ENCODE assay signal across 14 cellular contexts in the genomic region with DNA sequence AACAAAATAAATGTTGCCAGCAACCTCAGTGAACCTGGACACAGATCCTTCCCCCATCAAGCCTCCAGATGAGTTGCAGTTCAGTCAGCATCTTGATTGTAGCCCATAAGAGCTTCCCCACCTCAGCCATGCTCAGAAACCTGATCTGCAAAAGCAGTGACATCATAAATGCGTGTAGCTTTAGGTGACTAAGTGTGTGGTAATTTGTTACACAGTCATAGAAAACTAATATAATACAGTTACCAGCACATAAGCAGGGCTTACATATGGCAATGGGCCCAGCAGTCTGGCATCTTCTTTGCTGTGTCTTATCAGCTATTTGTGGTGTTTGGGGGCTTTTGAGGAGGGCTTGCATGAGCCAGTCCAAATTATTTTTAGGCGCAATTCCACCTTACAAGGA.
DNase-seq lines count a peak whose midpoint lies in the region; ATAC-seq and TF ChIP-seq lines count a peak whose summit lies in the region.
"Had no signal": no experiment of that assay in that cellular context is flagged by ENCODE, and none has a peak within 500 bp of the region (broad histone marks: within the 10 kb centered on the region; RNA-seq: fewer than 3 reads in every experiment).

No MANE protein-coding gene starts in this region.

- CTCF ChIA-PET in HEK293T (lab: Yijun Ruan, JAX): no interaction called here

- no peak for TF ChIP-seq CTCF in cardiac fibroblast (IDR thresholded peaks at IDR 0.05; ENCODE audit: low read depth, low read length)

- peak; percentile 23 for DNase-seq in DMS53 (lab: John Stamatoyannopoulos, UW)
- DNase-seq in DMS53 treated with DMSO at 0.1 percent for 48 hours (lab: John Stamatoyannopoulos, UW; ENCODE audit: unreplicated experiment): no peak
- peak; percentile 6 for DNase-seq in NCI-H460 (ENCODE audit: extremely low read depth, low read depth)
- peak; percentile 31 to 40 for DNase-seq in cardiac fibroblast (ENCODE audit: low read depth in 2 of 2)
- peak; percentile 34 for DNase-seq in non-pigmented ciliary epithelial cell (ENCODE audit: low read depth)
- DNase-seq in HEK293T (ENCODE audit: extremely low spot score): no peak
- DNase-seq in cardiac septum (ENCODE audit: low spot score): no peak
- DNase-seq: activated CD8-positive, alpha-beta T cell treated with anti-CD3 and anti-CD28 coated beads for 36 hours; colonic mucosa; NCI-H1105 had no signal

- no peak overlapping the region for H3K4me3 ChIP-seq in cardiac fibroblast (replicated peaks in 1 of 2; ENCODE audit: low read depth in 2 of 2, low read length in 2 of 2)
- H3K4me3 ChIP-seq: colonic mucosa, hepatocyte, SK-N-MC had no signal

- POLR2A ChIA-PET in HEK293T (lab: Yijun Ruan, JAX): no interaction called here

- intact Hi-C loops in cardiac septum (cut with DNase I): no loop called here

- no peak for ATAC-seq in HG02852 (IDR thresholded peaks at IDR 0.05; ENCODE audit: unreplicated experiment)
- ATAC-seq: activated CD8-positive, alpha-beta T cell treated with anti-CD3 and anti-CD28 coated beads for 36 hours; HCT116 had no signal

TF ChIP-seq in HEK293T, 16 proteins besides CTCF, POLR2A, EP300 and RAD21:
- TF ChIP-seq ZNF384 (IDR thresholded peaks at IDR 0.05) (no peak), NFRKB (IDR thresholded peaks at IDR 0.05) (no peak), FOXA1 (IDR thresholded peaks at IDR 0.05) (no peak), FOXK2 (IDR thresholded peaks at IDR 0.05) (no peak), HDGF (IDR thresholded peaks at IDR 0.05; ENCODE audit: borderline replicate concordance) (no peak), SP1 (IDR thresholded peaks at IDR 0.05) (no peak), L3MBTL2 (conservative IDR thresholded peaks at IDR 0.05) (no peak), TARDBP (IDR thresholded peaks at IDR 0.05) (no peak), ARNT (IDR thresholded peaks at IDR 0.05) (no peak), CTBP1 (IDR thresholded peaks at IDR 0.05; ENCODE audit: borderline replicate concordance) (no peak), LEF1 (IDR thresholded peaks at IDR 0.05; ENCODE audit: borderline replicate concordance) (no peak)
- TF ChIP-seq, protein P1, sequence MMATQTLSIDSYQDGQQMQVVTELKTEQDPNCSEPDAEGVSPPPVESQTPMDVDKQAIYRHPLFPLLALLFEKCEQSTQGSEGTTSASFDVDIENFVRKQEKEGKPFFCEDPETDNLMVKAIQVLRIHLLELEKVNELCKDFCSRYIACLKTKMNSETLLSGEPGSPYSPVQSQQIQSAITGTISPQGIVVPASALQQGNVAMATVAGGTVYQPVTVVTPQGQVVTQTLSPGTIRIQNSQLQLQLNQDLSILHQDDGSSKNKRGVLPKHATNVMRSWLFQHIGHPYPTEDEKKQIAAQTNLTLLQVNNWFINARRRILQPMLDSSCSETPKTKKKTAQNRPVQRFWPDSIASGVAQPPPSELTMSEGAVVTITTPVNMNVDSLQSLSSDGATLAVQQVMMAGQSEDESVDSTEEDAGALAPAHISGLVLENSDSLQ (IDR thresholded peaks at IDR 0.05): no peak

Comparison
In these comparisons a context has a peak if more than half of its experiments do, and no peak if none do; other contexts are left out.
1. DNase-seq: peak in DMS53 (single experiment), NCI-H460 (single experiment), cardiac fibroblast (2 of 2) and non-pigmented ciliary epithelial cell (single experiment); none in DMS53 treated with DMSO at 0.1 percent for 48 hours (single experiment), HEK293T (single experiment) and cardiac septum (single experiment).